ENCODE assay signal across 10 cellular contexts in the genomic region with DNA sequence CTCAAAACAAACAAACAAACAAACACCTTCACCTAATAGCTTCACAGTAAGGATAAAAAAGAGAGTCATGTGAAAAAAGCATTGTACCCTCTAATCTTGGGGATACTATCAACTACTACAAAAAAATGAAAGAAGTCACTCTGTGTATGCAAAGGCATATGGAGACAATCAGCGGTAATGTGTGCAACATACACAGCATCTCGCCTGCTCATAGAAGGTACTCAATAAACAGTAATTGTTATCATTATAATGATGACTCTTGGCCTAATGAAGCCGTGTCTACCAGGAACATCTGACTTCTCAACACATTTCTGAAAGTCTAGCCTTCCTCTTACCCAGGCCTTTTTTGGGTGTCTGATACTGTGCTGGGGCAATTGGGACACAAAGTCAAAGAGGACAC. TPM values are rescaled to one million over a fixed set of nuclear protein-coding genes. Genes with fewer than 3 reads are reported as not detected.
"Had no signal": no experiment of that assay in that cellular context is flagged by ENCODE, and none has a peak within 500 bp of the region (broad histone marks: within the 10 kb centered on the region; RNA-seq: fewer than 3 reads in every experiment).

No MANE protein-coding gene starts in this region.

- H3K9me3 ChIP-seq: HAP-1 had no signal

- H3K27ac ChIP-seq: GM23248 had no signal

- H3K36me3 ChIP-seq: HAP-1 had no signal

- H3K27ac Mint-ChIP-seq: GM23338, HFFc6 had no signal

- H2AFZ ChIP-seq: GM23248, GM23338 had no signal

- H3K9ac ChIP-seq: GM23248 had no signal

- H3K4me3 Mint-ChIP-seq: GM23338, H9, HFFc6 had no signal

- H3K4me2 ChIP-seq: GM23338 had no signal

- H3K9me3 Mint-ChIP-seq: GM23338, H9 had no signal

- DNase-seq: GM23248, GOT3, H7, H9, HCEC 1CT, HFFc6 had no signal

- FAIRE-seq: H54 had no signal

- H3K4me3 ChIP-seq: GM23248, GM23338, HAP-1 had no signal

- H3K4me1 ChIP-seq: HAP-1 had no signal

RNA-seq across cellular contexts. Expression of gene MYCN, which starts 55.3 kb away (rescaled TPM):
- total RNA-seq: GM23248, H4, HFFc6 had no signal
- polyA plus RNA-seq: GM23248 had no signal
